In genomic region chr15:72787521-72787920, GRCh38 we compare ENCODE assay signal across 18 cellular contexts. TPM values are rescaled to one million over a fixed set of nuclear protein-coding genes. Genes with fewer than 3 reads are reported as not detected.
DNase-seq lines count a peak whose midpoint lies in the region; ATAC-seq, FAIRE-seq and TF ChIP-seq lines count a peak whose summit lies in the region.
"Had no signal": no experiment of that assay in that cellular context is flagged by ENCODE, and none has a peak within 500 bp of the region (broad histone marks: within the 10 kb centered on the region; RNA-seq: fewer than 3 reads in every experiment).

No MANE protein-coding gene starts in this region.

- H3K9me3 ChIP-seq in HepG2 (ENCODE audit: low read length) = no peaks in the 10 kb centered on the region
- H3K9me3 ChIP-seq in right lobe of liver = no peaks in the 10 kb centered on the region

- H3K4me2 ChIP-seq in HepG2 (ENCODE audit: low read depth, low read length) = 0 out of 2 replicates have a peak overlapping the region, but pooled peaks have one; percentile 32

- intact Hi-C loops in HepG2 (cut with micrococcal nuclease; ENCODE audit: unreplicated experiment) = no loop called here
- intact Hi-C loops in right lobe of liver (cut with DNase I) = no loop called here
- intact Hi-C loops in Calu3 (cut with micrococcal nuclease; ENCODE audit: unreplicated experiment) = no loop called here

- H3K27ac Mint-ChIP-seq in type B pancreatic cell (peak overlapping the region; percentile 16), Calu3 (ENCODE audit: unreplicated experiment) (no peak overlapping the region)
- no peak overlapping the region for H3K27ac Mint-ChIP-seq in stimulated activated naive B cell treated with anti-CD40 and anti-IgM and Interleukin-4, amounts not matched to agents 10 μg/mL and 1 μg/mL and 100 μg/mL, for 72 hours

- in situ Hi-C loops in HepG2 (cut with HindIII; ENCODE audit: extremely low pct_ligation_motif_present, low pct_unique_long_range_greater_than_20kb) = no loop called here

- ATAC-seq in HepG2 (no peak), right lobe of liver (no peak), GM19328 (IDR thresholded peaks at IDR 0.05; ENCODE audit: unreplicated experiment) (no peak)
- ATAC-seq in stimulated activated naive B cell treated with anti-CD40 and anti-IgM and Interleukin-4, amounts not matched to agents 10 μg/mL and 1 μg/mL and 100 μg/mL, for 72 hours (replicated peaks) = no peak

- TF ChIP-seq EP300 in HepG2 (IDR thresholded peaks at IDR 0.05; ENCODE audit: low read depth in 2 of 2, low read length in 2 of 2) (no peak), HepG2 (CRISPR knock-in tag; IDR thresholded peaks at IDR 0.05; ENCODE audit: borderline replicate concordance) (no peak)

- no peaks in the 10 kb centered on the region for H3K36me3 Mint-ChIP-seq in type B pancreatic cell
- H3K36me3 Mint-ChIP-seq in stimulated activated naive B cell treated with anti-CD40 and anti-IgM and Interleukin-4, amounts not matched to agents 10 μg/mL and 1 μg/mL and 100 μg/mL, for 72 hours = peaks cover 4% of the 10 kb centered on the region in 2 donors
- peaks cover 20% of the 10 kb centered on the region for H3K36me3 Mint-ChIP-seq in Calu3 (ENCODE audit: insufficient read depth, unreplicated experiment)

- no peak overlapping the region for H3K4me3 ChIP-seq in HepG2 (replicated peaks in 1 of 3; ENCODE audit: insufficient read depth in 1 of 3, low read depth in 2 of 3, low read length in 3 of 3)
- no peak overlapping the region for H3K4me3 ChIP-seq in right lobe of liver

- no peak overlapping the region for H2AFZ ChIP-seq in HepG2 (ENCODE audit: low read length)

- H3K79me2 ChIP-seq in HepG2 (ENCODE audit: insufficient read depth, low read length) = peaks cover 8% of the 10 kb centered on the region

- TF ChIP-seq POLR2A in HepG2 (IDR thresholded peaks at IDR 0.05; ENCODE audit: insufficient read depth in 1 of 2, low read depth in 2 of 2, low read length in 2 of 2) = no peak
- TF ChIP-seq POLR2A in right lobe of liver (IDR thresholded peaks at IDR 0.05) = no peak

- TF ChIP-seq CTCF in HepG2 (CRISPR knock-in tag; IDR thresholded peaks at IDR 0.05) (no peak), right lobe of liver (IDR thresholded peaks at IDR 0.05) (no peak), type B pancreatic cell (conservative IDR thresholded peaks at IDR 0.05) (no peak), Calu3 (IDR thresholded peaks at IDR 0.05; ENCODE audit: unreplicated experiment) (no peak)

- no peaks in the 10 kb centered on the region for H4K20me1 ChIP-seq in HepG2 (ENCODE audit: insufficient read depth, low read length)

- CTCF ChIA-PET in HepG2 (lab: Yijun Ruan, JAX; ENCODE audit: low intra/inter-chr PET ratio, low total read pairs) (no interaction called here), Calu3 (lab: Charles Lee) (no interaction called here)

- BruUV-seq in HepG2 (replicated peaks; lab: Mats Ljungman, UMichigan) = no TSS peak
- no TSS peak for BruUV-seq in Calu3 (replicated peaks; lab: Mats Ljungman, UMichigan)

- WGBS in HepG2 (ENCODE audit: low lambda C conversion rate) = 0% methylated on average over 1 of the region's 1 CpG
- WGBS in right lobe of liver (ENCODE audit: insufficient coverage, low coverage, low lambda C conversion rate, missing lambda C conversion rate) = 76% methylated on average over 1 of the region's 1 CpG

- H3K27ac ChIP-seq in HepG2 (ENCODE audit: extremely low read length, insufficient read depth, low read length) (no peak overlapping the region), right lobe of liver (no peak overlapping the region), caudate nucleus (ENCODE audit: low read depth, low read length) (peak overlapping the region; percentile 49)
- H3K27ac ChIP-seq: C4-2B had no signal

- H3K4me3 Mint-ChIP-seq in type B pancreatic cell (no peak overlapping the region), Calu3 (ENCODE audit: low read depth, unreplicated experiment) (no peak overlapping the region)
- no peak overlapping the region for H3K4me3 Mint-ChIP-seq in stimulated activated naive B cell treated with anti-CD40 and anti-IgM and Interleukin-4, amounts not matched to agents 10 μg/mL and 1 μg/mL and 100 μg/mL, for 72 hours

- H3K9ac ChIP-seq in HepG2 (ENCODE audit: insufficient read depth, low read depth, low read length) = no peak overlapping the region

- no peak for FAIRE-seq in HepG2 (lab: Jason Lieb, UNC)
- FAIRE-seq: H1 had no signal

- H3K27me3 Mint-ChIP-seq in type B pancreatic cell (peaks cover 6% of the 10 kb centered on the region), Calu3 (ENCODE audit: unreplicated experiment) (peaks cover 44% of the 10 kb centered on the region)
- peaks cover 3 to 22% of the 10 kb centered on the region in 2 donors for H3K27me3 Mint-ChIP-seq in stimulated activated naive B cell treated with anti-CD40 and anti-IgM and Interleukin-4, amounts not matched to agents 10 μg/mL and 1 μg/mL and 100 μg/mL, for 72 hours

- H3K27me3 ChIP-seq in HepG2 (ENCODE audit: control insufficient read depth in 1 of 2, insufficient read depth in 2 of 2, low read length in 2 of 2) (peaks cover 0 to 9% of the 10 kb centered on the region in 2 experiments; a peak in 1 of 5 replicates), right lobe of liver (no peaks in the 10 kb centered on the region)

- H3K36me3 ChIP-seq in HepG2 (replicated peaks in 1 of 2; ENCODE audit: control insufficient read depth in 1 of 2, insufficient read depth in 2 of 2, low read length in 2 of 2) = no peaks in the 10 kb centered on the region
- no peaks in the 10 kb centered on the region for H3K36me3 ChIP-seq in right lobe of liver

- H3K9me3 Mint-ChIP-seq in type B pancreatic cell = no peaks in the 10 kb centered on the region
- no peaks in the 10 kb centered on the region for H3K9me3 Mint-ChIP-seq in stimulated activated naive B cell treated with anti-CD40 and anti-IgM and Interleukin-4, amounts not matched to agents 10 μg/mL and 1 μg/mL and 100 μg/mL, for 72 hours
- no peaks in the 10 kb centered on the region for H3K9me3 Mint-ChIP-seq in Calu3 (ENCODE audit: low read depth, unreplicated experiment)

- no peak for DNase-seq in HepG2 (ENCODE audit: low spot score)
- DNase-seq in right lobe of liver = no peak
- peak in 2 of 61 donors; percentile 7 to 66 for DNase-seq in caudate nucleus (lab: John Stamatoyannopoulos, UW)
- peak; percentile 12 for DNase-seq in myocyte (ENCODE audit: low read depth)
- DNase-seq in type B pancreatic cell (ENCODE audit: extremely low spot score, unreplicated experiment) = no peak
- DNase-seq in stimulated activated naive B cell treated with anti-CD40 and anti-IgM and Interleukin-4, amounts not matched to agents 10 μg/mL and 1 μg/mL and 100 μg/mL, for 72 hours = no peak
- DNase-seq in Calu3 = no peak
- DNase-seq: Caco-2, EL, KBM-7, NCI-H1048, NCI-H1436 treated with DMSO at 0.1 percent for 48 hours, NCI-H2029 treated with DMSO at 0.1 percent for 48 hours, NCI-H2171 treated with DMSO at 0.1 percent for 48 hours, NCI-H446 treated with DMSO at 0.1 percent for 48 hours had no signal

- no peak for TF ChIP-seq RAD21 in HepG2 (CRISPR knock-in tag; IDR thresholded peaks at IDR 0.05)

- POLR2A ChIA-PET in HepG2 (lab: Yijun Ruan, JAX) = no interaction called here

- H3K4me1 Mint-ChIP-seq in type B pancreatic cell (ENCODE audit: unreplicated experiment) = peaks cover 24% of the 10 kb centered on the region
- peaks cover 9 to 15% of the 10 kb centered on the region in 2 donors for H3K4me1 Mint-ChIP-seq in stimulated activated naive B cell treated with anti-CD40 and anti-IgM and Interleukin-4, amounts not matched to agents 10 μg/mL and 1 μg/mL and 100 μg/mL, for 72 hours
- no peaks in the 10 kb centered on the region for H3K4me1 Mint-ChIP-seq in Calu3 (ENCODE audit: low read depth, unreplicated experiment)

- H3K4me1 ChIP-seq in HepG2 (ENCODE audit: insufficient read depth, low read length) (peaks cover 28% of the 10 kb centered on the region), right lobe of liver (peaks cover 0 to 5% (median 3%) of the 10 kb centered on the region in 4 donors)
- H3K4me1 ChIP-seq: Caco-2 had no signal

TF ChIP-seq in HepG2, 621 proteins besides CTCF, POLR2A, EP300 and RAD21:
- TF ChIP-seq MLLT10 (CRISPR knock-in tag; IDR thresholded peaks at IDR 0.05) (no peak), NBN (conservative IDR thresholded peaks at IDR 0.05) (no peak), SNAI1 (CRISPR knock-in tag; IDR thresholded peaks at IDR 0.05; ENCODE audit: borderline replicate concordance) (no peak), ZNF264 (CRISPR knock-in tag; IDR thresholded peaks at IDR 0.05) (no peak), ZNF619 (CRISPR knock-in tag; IDR thresholded peaks at IDR 0.05) (no peak), ZNF337 (CRISPR knock-in tag; IDR thresholded peaks at IDR 0.05; ENCODE audit: borderline replicate concordance, low read depth) (no peak), NRL (CRISPR knock-in tag; IDR thresholded peaks at IDR 0.05; ENCODE audit: borderline replicate concordance) (no peak)

RNA-seq across cellular contexts. Expression of gene ADPGK, which starts 4.0 kb away (rescaled TPM):
- total RNA-seq in HepG2 (2016; rRNA removed; fragmentation: Illumina TruSeq; extraction: Trizol) (33.5 and 67.5 TPM in 2 replicates), right lobe of liver (10 to 100 TPM; 13.9 to 22.1 (median 19.8) TPM), myocyte (36.2 and 40.1 TPM in 2 replicates), type B pancreatic cell (ENCODE audit: low replicate concordance) (46.9 and 52.6 TPM in 2 replicates), Calu3 (2022) (82.7 and 84.4 TPM in 2 replicates)
- total RNA-seq in HepG2 (2016; cell fraction: cytosol; rRNA removed; fragmentation: Illumina TruSeq; extraction: Trizol; ENCODE audit: low read depth) = 22.4 and 27.1 TPM in 2 replicates
- total RNA-seq in HepG2 (2016; cell fraction: insoluble cytoplasmic fraction; rRNA removed; fragmentation: Illumina TruSeq; extraction: Trizol) = 32.0 and 67.5 TPM in 2 replicates
- total RNA-seq in HepG2 (2016; cell fraction: membrane; rRNA removed; fragmentation: Illumina TruSeq; extraction: Trizol) = 22.2 and 23.4 TPM in 2 replicates
- 67.5 and 93.2 TPM in 2 replicates for total RNA-seq in HepG2 (2016; cell fraction: nucleus; rRNA removed; fragmentation: Illumina TruSeq; extraction: Trizol)
- 59.4 and 61.6 TPM in 2 replicates for polyA plus RNA-seq in HepG2 (2011; rRNA removed)
- 41.8 and 45.0 TPM in 2 replicates for polyA plus RNA-seq in HepG2 (2011; cell fraction: cytosol; rRNA removed)
- polyA plus RNA-seq in HepG2 (2011; cell fraction: nucleus; rRNA removed) = 62.2 and 69.8 TPM in 2 replicates
- polyA plus RNA-seq in HepG2 (2012) = 29.7 and 33.7 TPM in 2 replicates
- 4.6 and 4.9 TPM in 2 replicates for polyA plus RNA-seq in HepG2 (2016; cell fraction: cytosol; fragmentation: Illumina TruSeq; extraction: Trizol; ENCODE audit: low read depth)
- polyA plus RNA-seq in HepG2 (2016; cell fraction: insoluble cytoplasmic fraction; fragmentation: Illumina TruSeq; extraction: Trizol; ENCODE audit: low read depth) = 25.8 and 28.0 TPM in 2 replicates
- 10.4 and 11.2 TPM in 2 replicates for polyA plus RNA-seq in HepG2 (2016; cell fraction: membrane; fragmentation: Illumina TruSeq; extraction: Trizol; ENCODE audit: low read depth)
- 113 and 118 TPM in 2 replicates for polyA plus RNA-seq in HepG2 (2016; cell fraction: nucleus; fragmentation: Illumina TruSeq; extraction: Trizol; ENCODE audit: insufficient read depth, low read depth)
- polyA minus RNA-seq in HepG2 (2011; rRNA and poly(A)+ RNA removed; ENCODE audit: low replicate concordance) = 47.4 and 81.7 TPM in 2 replicates
- 17.2 and 21.0 TPM in 2 replicates for polyA minus RNA-seq in HepG2 (2011; cell fraction: cytosol; rRNA and poly(A)+ RNA removed)
- 86.3 and 91.4 TPM in 2 replicates for polyA minus RNA-seq in HepG2 (2011; cell fraction: nucleus; rRNA and poly(A)+ RNA removed)
- polyA plus RNA-seq in myocyte (2012) = 33.3 TPM
